In the genomic region with DNA sequence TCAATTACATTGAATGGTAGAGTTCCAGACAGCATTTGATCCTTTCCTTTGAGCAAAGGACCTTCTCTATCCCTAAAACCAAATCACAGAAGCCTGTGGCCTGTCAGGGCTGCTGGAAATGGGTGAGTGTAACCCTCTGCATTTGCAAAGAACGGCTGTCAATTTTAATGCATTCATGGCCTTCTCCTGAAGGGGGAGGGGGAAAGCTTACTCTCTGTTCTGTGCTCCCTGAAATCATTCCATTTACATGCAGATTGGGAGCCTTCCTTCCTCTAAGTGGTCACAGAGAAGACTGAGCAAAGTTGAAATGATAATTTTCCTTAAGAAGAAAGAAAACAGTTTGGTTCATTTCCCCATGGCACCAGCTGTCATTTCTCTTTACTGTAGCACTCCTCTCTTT, we compare ENCODE assay signal across 18 cellular contexts.
A peak's percentile ranks its signal among the peaks of the same experiment; 100 is the strongest.
DNase-seq lines count a peak whose midpoint lies in the region; TF ChIP-seq lines count a peak whose summit lies in the region.
"Had no signal": no experiment of that assay in that cellular context is flagged by ENCODE, and none has a peak within 500 bp of the region (broad histone marks: within the 10 kb centered on the region; RNA-seq: fewer than 3 reads in every experiment).

No MANE protein-coding gene starts in this region.

- no peaks in the 10 kb centered on the region for H3K79me2 ChIP-seq in neural progenitor cell (ENCODE audit: low read depth)

- H4K20me1 ChIP-seq in neural progenitor cell (ENCODE audit: low read depth), result no peaks in the 10 kb centered on the region

- H2AFZ ChIP-seq in neural progenitor cell (replicated peaks), result peak overlapping the region; percentile 99

- TF ChIP-seq CTCF in neural progenitor cell (IDR thresholded peaks at IDR 0.05), result no peak

- H3K27ac ChIP-seq in neural progenitor cell, result no peak overlapping the region
- H3K27ac ChIP-seq: HL-60, KMS-11 had no signal

- peak overlapping the region; percentile 19 for H3K4me3 Mint-ChIP-seq in neural progenitor cell
- H3K4me3 Mint-ChIP-seq: HFFc6, T-cell had no signal

- H3K36me3 ChIP-seq in H7 (replicated peaks; ENCODE audit: control insufficient read depth, insufficient read depth, low read length), result no peaks in the 10 kb centered on the region
- H3K36me3 ChIP-seq in NT2/D1 (ENCODE audit: insufficient read depth, insufficient read length, low read length), result no peaks in the 10 kb centered on the region
- H3K36me3 ChIP-seq in iPS-15b (ENCODE audit: control insufficient read depth, insufficient read depth, low read length), result no peaks in the 10 kb centered on the region
- H3K36me3 ChIP-seq in neural progenitor cell, result no peaks in the 10 kb centered on the region

- H3K27me3 Mint-ChIP-seq in neural progenitor cell (ENCODE audit: insufficient read depth, low read depth), result peaks cover 7% of the 10 kb centered on the region

- no peaks in the 10 kb centered on the region for H3K9me3 Mint-ChIP-seq in neural progenitor cell
- H3K9me3 Mint-ChIP-seq: HFFc6, T-cell had no signal

- peaks cover 25% of the 10 kb centered on the region for H3F3A ChIP-seq in neural progenitor cell (ENCODE audit: low read depth)

- H3K9ac ChIP-seq in NT2/D1 (ENCODE audit: insufficient read length, low read depth), result no peak overlapping the region
- H3K9ac ChIP-seq in iPS-15b (ENCODE audit: low read depth, low read length), result no peak overlapping the region
- H3K9ac ChIP-seq in neural progenitor cell, result no peak overlapping the region
- H3K9ac ChIP-seq: KMS-11 had no signal

- H3K36me3 Mint-ChIP-seq in neural progenitor cell, result no peaks in the 10 kb centered on the region
- H3K36me3 Mint-ChIP-seq: T-cell had no signal

- H3K9me3 ChIP-seq in NT2/D1 (ENCODE audit: insufficient read depth, low read length), result no peaks in the 10 kb centered on the region
- H3K9me3 ChIP-seq in iPS-15b (ENCODE audit: control insufficient read depth, insufficient read depth, low read length), result no peaks in the 10 kb centered on the region
- H3K9me3 ChIP-seq in neural progenitor cell (ENCODE audit: low read depth), result no peaks in the 10 kb centered on the region

- no peaks in the 10 kb centered on the region for H3K27me3 ChIP-seq in H7 (ENCODE audit: control insufficient read depth, insufficient read depth, low read length)
- H3K27me3 ChIP-seq in NT2/D1 (ENCODE audit: insufficient read depth, insufficient read length), result no peaks in the 10 kb centered on the region
- no peaks in the 10 kb centered on the region for H3K27me3 ChIP-seq in iPS-15b (ENCODE audit: control insufficient read depth, insufficient read depth, low read length)
- H3K27me3 ChIP-seq in neural progenitor cell, result no peaks in the 10 kb centered on the region

- H3K4me2 ChIP-seq in neural progenitor cell, result peak overlapping the region; percentile 47
- H3K4me2 ChIP-seq: KMS-11 had no signal

- no peak overlapping the region for H3K4me3 ChIP-seq in H7 (ENCODE audit: insufficient read depth, low read depth, low read length)
- H3K4me3 ChIP-seq in NT2/D1 (ENCODE audit: insufficient read length, low read depth), result no peak overlapping the region
- H3K4me3 ChIP-seq in iPS-15b (ENCODE audit: low read depth, low read length), result peak overlapping the region; percentile 10
- no peak overlapping the region for H3K4me3 ChIP-seq in neural progenitor cell

- DNase-seq in H7 (peak; percentile 37), NT2/D1 (ENCODE audit: low read depth, low spot score) (peak; percentile 66), neural progenitor cell (ENCODE audit: low spot score) (no peak), HT-29 (ENCODE audit: low spot score) (no peak), NCI-H1436 treated with DMSO at 0.1 percent for 48 hours (lab: John Stamatoyannopoulos, UW) (no peak)
- DNase-seq in stimulated activated CD8-positive, alpha-beta memory T cell treated with anti-CD3 and anti-CD28 coated beads, Interleukin-4, amount 100 ng/mL, for 48 hours, result no peak
- DNase-seq: DMS79, HFFc6, IMR-90, NCI-H1417, NCI-H187, NCI-H2107, NCI-H446 treated with DMSO at 0.1 percent for 48 hours, NCI-H748 treated with DMSO at 0.1 percent for 48 hours, T-cell had no signal

- H3K4me1 Mint-ChIP-seq in neural progenitor cell, result peaks cover 56% of the 10 kb centered on the region
- H3K4me1 Mint-ChIP-seq: T-cell had no signal

- peak overlapping the region; percentile 90 for H3K27ac Mint-ChIP-seq in neural progenitor cell
- H3K27ac Mint-ChIP-seq: HFFc6, T-cell had no signal

- peaks cover 6% of the 10 kb centered on the region for H3K4me1 ChIP-seq in NT2/D1 (ENCODE audit: insufficient read depth, insufficient read length)
- H3K4me1 ChIP-seq in iPS-15b (ENCODE audit: control insufficient read depth, insufficient read depth, low read length), result peaks cover 29% of the 10 kb centered on the region
- peaks cover 49% of the 10 kb centered on the region for H3K4me1 ChIP-seq in neural progenitor cell

Comparison
In these comparisons a context has a peak if more than half of its experiments do, and no peak if none do; other contexts are left out.
1. DNase-seq: peak in H7 (single experiment) and NT2/D1 (single experiment); none in neural progenitor cell (single experiment), stimulated activated CD8-positive, alpha-beta memory T cell treated with anti-CD3 and anti-CD28 coated beads, Interleukin-4, amount 100 ng/mL, for 48 hours (single experiment), HT-29 (single experiment) and NCI-H1436 treated with DMSO at 0.1 percent for 48 hours (single experiment).